In genomic region chr19:55007537-55007936, GRCh38 we compare ENCODE assay signal across 13 cellular contexts. TPM values are rescaled to one million over a fixed set of nuclear protein-coding genes. Genes with fewer than 3 reads are reported as not detected.
DNase-seq lines count a peak whose midpoint lies in the region; TF ChIP-seq lines count a peak whose summit lies in the region.
"Not testable (repeated sequence)": the region's sequence is repeated elsewhere in the genome, so short reads cannot be mapped to it uniquely, and the experiment has no call there.
"Had no signal": no experiment of that assay in that cellular context is flagged by ENCODE, and none has a peak within 500 bp of the region (broad histone marks: within the 10 kb centered on the region; RNA-seq: fewer than 3 reads in every experiment).

No MANE protein-coding gene starts in this region.

- H3K27ac ChIP-seq in BLaER1; PC-9; endodermal cell (ENCODE audit: low read depth, low read length); mesodermal cell (ENCODE audit: low read depth, low read length, severe bottlenecking): not testable (repeated sequence)

- not testable (repeated sequence) for H3K27ac Mint-ChIP-seq in activated CD4-positive, alpha-beta memory T cell treated with anti-CD3 and anti-CD28 coated beads, Interleukin-2, amount 10 ng/mL, durations not matched to agents 7 days and 5 days; activated naive CD8-positive, alpha-beta T cell
- H3K27ac Mint-ChIP-seq in endodermal cell, result peak overlapping the region; percentile 96

- H3K9me2 ChIP-seq in PC-9 (ENCODE audit: insufficient read depth), result not testable (repeated sequence)

- peaks cover 54% of the 10 kb centered on the region for H3K36me3 Mint-ChIP-seq in activated CD4-positive, alpha-beta memory T cell treated with anti-CD3 and anti-CD28 coated beads, Interleukin-2, amount 10 ng/mL, durations not matched to agents 7 days and 5 days (ENCODE audit: low read depth)
- peaks cover 46% of the 10 kb centered on the region for H3K36me3 Mint-ChIP-seq in activated naive CD8-positive, alpha-beta T cell
- peaks cover 66% of the 10 kb centered on the region for H3K36me3 Mint-ChIP-seq in endodermal cell (ENCODE audit: low read depth)

- CTCF ChIA-PET in PC-9 (lab: Charles Lee); activated CD4-positive, alpha-beta memory T cell treated with anti-CD3 and anti-CD28 coated beads, Interleukin-2, amount 10 ng/mL, durations not matched to agents 7 days and 5 days (lab: Charles Lee): not testable (repeated sequence)

- H3K4me1 Mint-ChIP-seq in activated CD4-positive, alpha-beta memory T cell treated with anti-CD3 and anti-CD28 coated beads, Interleukin-2, amount 10 ng/mL, durations not matched to agents 7 days and 5 days, result peaks cover 38% of the 10 kb centered on the region
- peaks cover 30% of the 10 kb centered on the region for H3K4me1 Mint-ChIP-seq in activated naive CD8-positive, alpha-beta T cell (ENCODE audit: low read depth)
- H3K4me1 Mint-ChIP-seq in endodermal cell, result peaks cover 49% of the 10 kb centered on the region

- POLR2A ChIA-PET in PC-9 (lab: Charles Lee; ENCODE audit: unreplicated experiment); activated CD4-positive, alpha-beta memory T cell treated with anti-CD3 and anti-CD28 coated beads, Interleukin-2, amount 10 ng/mL, durations not matched to agents 7 days and 5 days (lab: Charles Lee): not testable (repeated sequence)

- not testable (repeated sequence) for H4K20me1 ChIP-seq in BLaER1; PC-9 (ENCODE audit: insufficient read depth)

- not testable (repeated sequence) for H3K27me3 ChIP-seq in BLaER1; endodermal cell (ENCODE audit: control insufficient read depth, insufficient read depth, low read length, poor library complexity, severe bottlenecking)
- peaks cover 13% of the 10 kb centered on the region; the same call in 1 of the 2 replicates for H3K27me3 ChIP-seq in PC-9 (ENCODE audit: insufficient read depth, low read depth)
- peaks cover 14% of the 10 kb centered on the region for H3K27me3 ChIP-seq in neuron (ENCODE audit: insufficient read depth, low read length)

- not testable (repeated sequence) for BruUV-seq in PC-9 (replicated peaks; lab: Mats Ljungman, UMichigan)

- H3K9me3 Mint-ChIP-seq in activated CD4-positive, alpha-beta memory T cell treated with anti-CD3 and anti-CD28 coated beads, Interleukin-2, amount 10 ng/mL, durations not matched to agents 7 days and 5 days, result peaks cover 39% of the 10 kb centered on the region
- H3K9me3 Mint-ChIP-seq in activated naive CD8-positive, alpha-beta T cell (ENCODE audit: low read depth), result peaks cover 24% of the 10 kb centered on the region
- peaks cover 12% of the 10 kb centered on the region for H3K9me3 Mint-ChIP-seq in endodermal cell

- H3K9me3 ChIP-seq in BLaER1, result peaks cover 23% of the 10 kb centered on the region
- H3K9me3 ChIP-seq in ES-I3 (ENCODE audit: control insufficient read depth, insufficient read depth, low read length); PC-9 (ENCODE audit: insufficient read depth, low read depth); endodermal cell (ENCODE audit: control insufficient read depth, low read length); neuron (ENCODE audit: low read length): not testable (repeated sequence)
- peaks cover 12% of the 10 kb centered on the region for H3K9me3 ChIP-seq in mesodermal cell (ENCODE audit: control insufficient read depth, low read length)

- H3K4me3 Mint-ChIP-seq in activated CD4-positive, alpha-beta memory T cell treated with anti-CD3 and anti-CD28 coated beads, Interleukin-2, amount 10 ng/mL, durations not matched to agents 7 days and 5 days, result peak overlapping the region; percentile 67
- H3K4me3 Mint-ChIP-seq in activated naive CD8-positive, alpha-beta T cell, result peak overlapping the region; percentile 73
- H3K4me3 Mint-ChIP-seq in endodermal cell, result peak overlapping the region; percentile 80

- WGBS in endodermal cell (ENCODE audit: insufficient coverage in 1 of 2, insufficient read length in 1 of 2), 2 experiments, result 16 to 25% methylated on average over 2 to 3 of the region's 3 CpGs
- WGBS in mesodermal cell (ENCODE audit: insufficient coverage in 2 of 2), 2 experiments, result 28 to 29% methylated on average over 2 to 3 of the region's 3 CpGs

- peak overlapping the region; percentile 72 for H3K4me2 ChIP-seq in BLaER1
- peak overlapping the region; percentile 74 for H3K4me2 ChIP-seq in PC-9

- intact Hi-C loops in PC-9 (cut with micrococcal nuclease; ENCODE audit: unreplicated experiment), result not testable (repeated sequence)

- DNase-seq in PC-9; activated CD4-positive, alpha-beta memory T cell treated with anti-CD3 and anti-CD28 coated beads, Interleukin-2, amount 10 ng/mL, durations not matched to agents 7 days and 5 days; endodermal cell: not testable (repeated sequence)

- H3K4me3 ChIP-seq in BLaER1, result not testable (repeated sequence)
- H3K4me3 ChIP-seq in PC-9, result peak overlapping the region; percentile 71; the same call in 1 of the 2 replicates
- peak overlapping the region; percentile 96 for H3K4me3 ChIP-seq in endodermal cell (ENCODE audit: low read length)
- H3K4me3 ChIP-seq in mesodermal cell (ENCODE audit: extremely low read depth, insufficient read depth, low read length, poor library complexity, severe bottlenecking), result peak overlapping the region; percentile 64
- H3K4me3 ChIP-seq in neuron (ENCODE audit: low read length), result peak overlapping the region; percentile 99

- peaks cover 26% of the 10 kb centered on the region for H3F3A ChIP-seq in PC-9 (ENCODE audit: insufficient read depth, low read depth)

- TF ChIP-seq CTCF in PC-9 (conservative IDR thresholded peaks at IDR 0.05); endodermal cell (conservative IDR thresholded peaks at IDR 0.05): not testable (repeated sequence)

- not testable (repeated sequence) for H3K27me3 Mint-ChIP-seq in activated CD4-positive, alpha-beta memory T cell treated with anti-CD3 and anti-CD28 coated beads, Interleukin-2, amount 10 ng/mL, durations not matched to agents 7 days and 5 days; activated naive CD8-positive, alpha-beta T cell; endodermal cell (ENCODE audit: insufficient read depth)

- H3K4me1 ChIP-seq in BLaER1, result peaks cover 20% of the 10 kb centered on the region
- not testable (repeated sequence) for H3K4me1 ChIP-seq in ES-I3 (ENCODE audit: insufficient read depth, low read length); PC-9 (replicated peaks; ENCODE audit: insufficient read depth); endodermal cell (ENCODE audit: control insufficient read depth, insufficient read depth, low read length); mesodermal cell (ENCODE audit: control insufficient read depth, insufficient read depth, low read length, poor library complexity, severe bottlenecking); neuron (ENCODE audit: insufficient read depth, low read length)

- not testable (repeated sequence) for H2AFZ ChIP-seq in PC-9; neuron (ENCODE audit: low read depth, low read length)

- H3K36me3 ChIP-seq in BLaER1; ES-I3 (ENCODE audit: insufficient read depth, low read length); PC-9 (ENCODE audit: low read depth); neuron (ENCODE audit: insufficient read depth, low read length): not testable (repeated sequence)
- H3K36me3 ChIP-seq in endodermal cell (ENCODE audit: control insufficient read depth, insufficient read depth, low read length) (peaks cover 23% of the 10 kb centered on the region), mesodermal cell (ENCODE audit: control insufficient read depth, insufficient read depth, low read length) (peaks cover 12% of the 10 kb centered on the region)

- H3K9ac ChIP-seq in BLaER1, result not testable (repeated sequence)
- H3K9ac ChIP-seq in ES-I3 (ENCODE audit: low read depth, low read length) (peak overlapping the region; percentile 87), endodermal cell (ENCODE audit: extremely low read depth, low read length, poor library complexity, severe bottlenecking) (peak overlapping the region; percentile 94)

- peaks cover 19% of the 10 kb centered on the region for H3K79me2 ChIP-seq in PC-9 (ENCODE audit: low read depth)

RNA-seq across cellular contexts. Expression of gene GP6, which starts 30.5 kb away (rescaled TPM):
- 0.76 and 1.3 TPM in 2 replicates for total RNA-seq in PC-9 (2021)
- total RNA-seq in activated CD4-positive, alpha-beta memory T cell treated with anti-CD3 and anti-CD28 coated beads, Interleukin-2, amount 10 ng/mL, durations not matched to agents 7 days and 5 days, result under 1 TPM in 1 of 2 experiments, not detected in 1; 0.18 TPM
- total RNA-seq in endodermal cell, result under 1 TPM in 1 of 2 donors, not detected in 1; 0.22 TPM
- polyA plus RNA-seq in endodermal cell (2013, experiment 1 of 2), result not detected
- 0.41 TPM for polyA plus RNA-seq in endodermal cell (2013, experiment 2 of 2)
- polyA plus RNA-seq in mesodermal cell (2013, experiment 1 of 2), result 0.22 TPM
- polyA plus RNA-seq in mesodermal cell (2013, experiment 2 of 2), result 0.15 TPM
- total RNA-seq: activated naive CD4-positive, alpha-beta T cell treated with anti-CD3 and anti-CD28 coated beads for 36 hours; breast epithelium; HFFc6; IMR-90; myocyte had no signal

RNA-seq across cellular contexts. Expression of gene NLRP2, which starts 41.4 kb away (rescaled TPM):
- total RNA-seq in PC-9 (2021) (117 and 153 TPM in 2 replicates), endodermal cell (100 to 1,000 TPM in 1 of 2 donors, 10 to 100 TPM in 1; 11.4 to 130 TPM)
- total RNA-seq in activated CD4-positive, alpha-beta memory T cell treated with anti-CD3 and anti-CD28 coated beads, Interleukin-2, amount 10 ng/mL, durations not matched to agents 7 days and 5 days, result 10 to 100 TPM; 14.3 to 14.8 TPM
- polyA plus RNA-seq in endodermal cell (2013, experiment 1 of 2), result 57.9 TPM
- 58.3 TPM for polyA plus RNA-seq in endodermal cell (2013, experiment 2 of 2)
- 21.7 TPM for polyA plus RNA-seq in mesodermal cell (2013, experiment 1 of 2)
- polyA plus RNA-seq in mesodermal cell (2013, experiment 2 of 2), result 23.9 TPM
- total RNA-seq: IMR-90, myocyte had no signal
- polyA plus RNA-seq: IMR-90 had no signal

RNA-seq across cellular contexts. Expression of gene RDH13, which starts 55.4 kb away (rescaled TPM):
- total RNA-seq in PC-9 (2021) (39.8 and 42.1 TPM in 2 replicates), endodermal cell (10 to 100 TPM; 20.6 to 39.0 TPM)
- 10 to 100 TPM; 15.3 to 15.5 TPM for total RNA-seq in activated CD4-positive, alpha-beta memory T cell treated with anti-CD3 and anti-CD28 coated beads, Interleukin-2, amount 10 ng/mL, durations not matched to agents 7 days and 5 days
- polyA plus RNA-seq in endodermal cell (2013, experiment 1 of 2), result 9.6 TPM
- 9.2 TPM for polyA plus RNA-seq in endodermal cell (2013, experiment 2 of 2)
- 7.3 TPM for polyA plus RNA-seq in mesodermal cell (2013, experiment 1 of 2)
- polyA plus RNA-seq in mesodermal cell (2013, experiment 2 of 2), result 6.1 TPM
